Comparison of ENCODE assay signal across 33 cellular contexts in the genomic region with DNA sequence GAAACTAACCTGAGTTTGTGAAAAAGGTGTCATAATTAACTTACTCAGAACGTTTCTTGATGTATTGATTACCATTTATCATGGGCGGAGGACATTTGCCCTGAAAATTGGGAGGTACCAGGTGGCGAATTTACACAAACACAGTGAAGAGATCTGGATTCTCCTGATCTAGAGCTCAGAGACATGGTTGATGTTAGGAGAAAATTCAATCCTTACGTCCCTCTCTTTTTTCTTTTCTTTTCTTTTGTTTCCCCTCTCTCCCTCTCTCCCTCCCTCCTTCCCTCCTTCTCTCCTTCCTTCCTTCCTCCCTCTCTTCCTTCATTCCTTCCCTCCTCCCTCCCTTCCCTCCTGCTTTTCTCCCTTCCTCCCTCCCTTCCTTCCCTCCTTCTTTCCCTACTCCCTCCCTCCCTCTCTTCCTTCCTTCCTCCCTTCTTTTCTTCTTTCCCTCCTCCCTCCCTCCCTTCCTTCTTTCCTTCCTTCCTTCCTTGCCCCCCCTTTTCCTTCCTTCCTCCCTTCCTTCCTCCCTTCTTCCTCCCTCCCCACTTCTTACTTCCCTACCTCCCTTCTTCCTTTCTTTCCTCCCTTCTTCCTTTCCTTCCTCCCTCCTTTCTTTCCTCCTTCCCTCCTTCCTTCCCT.
DNase-seq lines count a peak whose midpoint lies in the region; ATAC-seq, FAIRE-seq and TF ChIP-seq lines count a peak whose summit lies in the region.
"Had no signal": no experiment of that assay in that cellular context is flagged by ENCODE, and none has a peak within 500 bp of the region (broad histone marks: within the 10 kb centered on the region; RNA-seq: fewer than 3 reads in every experiment).

No MANE protein-coding gene starts in this region.

- TF ChIP-seq CTCF in HepG2 (CRISPR knock-in tag; IDR thresholded peaks at IDR 0.05), result no peak
- TF ChIP-seq CTCF in right lobe of liver (IDR thresholded peaks at IDR 0.05), result no peak
- no peak for TF ChIP-seq CTCF in HEK293 (tag by site-specific recombination; IDR thresholded peaks at IDR 0.05)

- H3K9me3 ChIP-seq in HepG2 (ENCODE audit: low read length) (no peaks in the 10 kb centered on the region), right lobe of liver (no peaks in the 10 kb centered on the region), HEK293 (ENCODE audit: control insufficient read depth, insufficient read depth, low read depth, low read length) (no peaks in the 10 kb centered on the region), SK-N-MC (ENCODE audit: low read depth, low read length) (no peaks in the 10 kb centered on the region)
- H3K9me3 ChIP-seq: A549, BE2C, Caco-2 had no signal

- TF ChIP-seq EP300 in HepG2 (IDR thresholded peaks at IDR 0.05; ENCODE audit: low read depth in 2 of 2, low read length in 2 of 2) (no peak), HepG2 (CRISPR knock-in tag; IDR thresholded peaks at IDR 0.05; ENCODE audit: borderline replicate concordance) (no peak)

- H4K20me1 ChIP-seq in HepG2 (ENCODE audit: insufficient read depth, low read length), result no peaks in the 10 kb centered on the region
- H4K20me1 ChIP-seq: BLaER1; BLaER1 treated with 17β-estradiol and CSF1 and Interleukin-3, amounts not matched to agents 10 nM and 100 nM had no signal

- H3K4me3 ChIP-seq in HepG2 (replicated peaks in 1 of 3; ENCODE audit: insufficient read depth in 1 of 3, low read depth in 2 of 3, low read length in 3 of 3) (no peak overlapping the region), right lobe of liver (no peak overlapping the region), HEK293 (ENCODE audit: low read depth, low read length) (no peak overlapping the region), SK-N-MC (no peak overlapping the region)
- H3K4me3 ChIP-seq: A549; BLaER1; BLaER1 treated with 17β-estradiol and CSF1 and Interleukin-3, amounts not matched to agents 10 nM and 100 nM had no signal

- H3K27me3 ChIP-seq in HepG2 (ENCODE audit: control insufficient read depth in 1 of 2, insufficient read depth in 2 of 2, low read length in 2 of 2), result no peaks in the 10 kb centered on the region; a peak in 1 of 5 replicates
- H3K27me3 ChIP-seq in right lobe of liver, result no peaks in the 10 kb centered on the region
- H3K27me3 ChIP-seq: BE2C; BLaER1; BLaER1 treated with 17β-estradiol and CSF1 and Interleukin-3, amounts not matched to agents 10 nM and 100 nM had no signal

- ATAC-seq in HepG2, result no peak
- ATAC-seq in right lobe of liver, result no peak
- ATAC-seq: A549; CD8-positive, alpha-beta T cell had no signal

- no peak for TF ChIP-seq RAD21 in HepG2 (CRISPR knock-in tag; IDR thresholded peaks at IDR 0.05)

- H3K36me3 ChIP-seq in HepG2 (replicated peaks in 1 of 2; ENCODE audit: control insufficient read depth in 1 of 2, insufficient read depth in 2 of 2, low read length in 2 of 2) (no peaks in the 10 kb centered on the region), right lobe of liver (no peaks in the 10 kb centered on the region), HEK293 (ENCODE audit: control insufficient read depth in 2 of 2, insufficient read depth in 1 of 2, low read length in 2 of 2) (no peaks in the 10 kb centered on the region), SK-N-MC (ENCODE audit: insufficient read depth, low read length) (no peaks in the 10 kb centered on the region)
- H3K36me3 ChIP-seq: BE2C; BLaER1; BLaER1 treated with 17β-estradiol and CSF1 and Interleukin-3, amounts not matched to agents 10 nM and 100 nM had no signal

- no peak for FAIRE-seq in HepG2 (lab: Jason Lieb, UNC)
- FAIRE-seq: A204.1, A549, D721Med had no signal

- H3K4me1 ChIP-seq in HepG2 (ENCODE audit: insufficient read depth, low read length) (no peaks in the 10 kb centered on the region), right lobe of liver (no peaks in the 10 kb centered on the region), HEK293 (ENCODE audit: control insufficient read depth, insufficient read depth, low read length) (no peaks in the 10 kb centered on the region)
- H3K4me1 ChIP-seq: A549; BE2C; BLaER1; BLaER1 treated with 17β-estradiol and CSF1 and Interleukin-3, amounts not matched to agents 10 nM and 100 nM; Caco-2 had no signal

- in situ Hi-C loops in HepG2 (cut with HindIII; ENCODE audit: extremely low pct_ligation_motif_present, low pct_unique_long_range_greater_than_20kb), result no loop called here

- no peak overlapping the region for H3K27ac ChIP-seq in HepG2 (ENCODE audit: extremely low read length, insufficient read depth, low read length)
- H3K27ac ChIP-seq in right lobe of liver, result no peak overlapping the region
- no peak overlapping the region for H3K27ac ChIP-seq in HEK293 (ENCODE audit: extremely low read depth, low read depth, low read length)
- peak overlapping the region; percentile 27; the same call in 1 of the 2 replicates for H3K27ac ChIP-seq in SK-N-MC
- H3K27ac ChIP-seq: 22Rv1; A549; BLaER1; BLaER1 treated with 17β-estradiol and CSF1 and Interleukin-3, amounts not matched to agents 10 nM and 100 nM; C4-2B had no signal

- no peak overlapping the region for H2AFZ ChIP-seq in HepG2 (ENCODE audit: low read length)

- H3K79me2 ChIP-seq in HepG2 (ENCODE audit: insufficient read depth, low read length), result no peaks in the 10 kb centered on the region

- no TSS peak for BruUV-seq in HepG2 (replicated peaks; lab: Mats Ljungman, UMichigan)

- WGBS in HepG2 (ENCODE audit: low lambda C conversion rate), result 7% methylated on average over 4 of the region's 4 CpGs
- 38% methylated on average over 4 of the region's 4 CpGs for WGBS in right lobe of liver (ENCODE audit: insufficient coverage, low coverage, low lambda C conversion rate, missing lambda C conversion rate)

- TF ChIP-seq POLR2A in HepG2 (IDR thresholded peaks at IDR 0.05; ENCODE audit: insufficient read depth in 1 of 2, low read depth in 2 of 2, low read length in 2 of 2) (no peak), right lobe of liver (IDR thresholded peaks at IDR 0.05) (no peak)

- no peak overlapping the region for H3K4me2 ChIP-seq in HepG2 (ENCODE audit: low read depth, low read length)
- H3K4me2 ChIP-seq: A549; BLaER1; BLaER1 treated with 17β-estradiol and CSF1 and Interleukin-3, amounts not matched to agents 10 nM and 100 nM had no signal

- intact Hi-C loops in HepG2 (cut with micrococcal nuclease; ENCODE audit: unreplicated experiment) (no loop called here), right lobe of liver (cut with DNase I) (no loop called here)

- no peak overlapping the region for H3K9ac ChIP-seq in HepG2 (ENCODE audit: insufficient read depth, low read depth, low read length)
- H3K9ac ChIP-seq in SK-N-MC (ENCODE audit: insufficient read length), result no peak overlapping the region
- H3K9ac ChIP-seq: BLaER1; BLaER1 treated with 17β-estradiol and CSF1 and Interleukin-3, amounts not matched to agents 10 nM and 100 nM had no signal

- POLR2A ChIA-PET in HepG2 (lab: Yijun Ruan, JAX), result no interaction called here
- POLR2A ChIA-PET in HEK293 (lab: Yijun Ruan, JAX), result no interaction called here

- DNase-seq in HepG2 (ENCODE audit: low spot score) (no peak), right lobe of liver (no peak), SK-N-MC (ENCODE audit: low read depth, low spot score) (no peak), hippocampal formation (lab: John Stamatoyannopoulos, UW) (no peak), superior temporal gyrus (ENCODE audit: extremely low spot score) (no peak)
- DNase-seq: 8988T; ACHN; AML-193; BE2C; C1 segment of cervical spinal cord; Caco-2; Calu3; CD4-positive, alpha-beta memory T cell; CD4-positive, alpha-beta T cell; CD4-positive, CD25-positive, alpha-beta regulatory T cell; CD8-positive, alpha-beta memory T cell; CD8-positive, alpha-beta T cell; COR-L47; DMS 273 treated with DMSO at 0.1 percent for 48 hours; DMS153; DMS53; DMS79; DMS79 treated with DMSO at 0.1 percent for 48 hours; DND-41; EL had no signal

- CTCF ChIA-PET in HepG2 (lab: Yijun Ruan, JAX; ENCODE audit: low intra/inter-chr PET ratio, low total read pairs), result no interaction called here
- CTCF ChIA-PET in HEK293 (lab: Yijun Ruan, JAX), result no interaction called here

TF ChIP-seq in HepG2, 621 proteins besides CTCF, POLR2A, EP300 and RAD21 (continues in another document):
- TF ChIP-seq PCBP2 (optimal IDR thresholded peaks at IDR 0.05; ENCODE audit: low read depth, low read length, poor library complexity, severe bottlenecking), result peak; percentile 93
- TF ChIP-seq MZF1 (CRISPR knock-in tag; IDR thresholded peaks at IDR 0.05; ENCODE audit: borderline replicate concordance), result no peak
- TF ChIP-seq, protein P1, sequence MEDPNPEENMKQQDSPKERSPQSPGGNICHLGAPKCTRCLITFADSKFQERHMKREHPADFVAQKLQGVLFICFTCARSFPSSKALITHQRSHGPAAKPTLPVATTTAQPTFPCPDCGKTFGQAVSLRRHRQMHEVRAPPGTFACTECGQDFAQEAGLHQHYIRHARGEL (CRISPR knock-in tag; IDR thresholded peaks at IDR 0.05), result no peak
- TF ChIP-seq HNRNPK (IDR thresholded peaks at IDR 0.05; ENCODE audit: low read depth, low read length, poor library complexity, severe bottlenecking), result peak; percentile 88
- peak; percentile 7; the same call in 1 of the 2 replicates for TF ChIP-seq LCORL (IDR thresholded peaks at IDR 0.05)
- no peak for TF ChIP-seq LCORL (CRISPR knock-in tag; IDR thresholded peaks at IDR 0.05)
- TF ChIP-seq FOXA1 (IDR thresholded peaks at IDR 0.05), result 0 out of 2 replicates have a peak, but pooled peaks have one; percentile 12
- TF ChIP-seq FOXA1 (CRISPR knock-in tag; IDR thresholded peaks at IDR 0.05), result no peak

TF ChIP-seq in HEK293, 187 proteins besides CTCF, POLR2A, EP300 and RAD21:
- TF ChIP-seq ZNF366 (tag by site-specific recombination; conservative IDR thresholded peaks at IDR 0.05) (peak; percentile 50), ZNF292 (tag by site-specific recombination; IDR thresholded peaks at IDR 0.05; ENCODE audit: borderline replicate concordance, low read depth) (no peak)
